Comparison of ENCODE assay signal across 1 cellular context in the genomic region with DNA sequence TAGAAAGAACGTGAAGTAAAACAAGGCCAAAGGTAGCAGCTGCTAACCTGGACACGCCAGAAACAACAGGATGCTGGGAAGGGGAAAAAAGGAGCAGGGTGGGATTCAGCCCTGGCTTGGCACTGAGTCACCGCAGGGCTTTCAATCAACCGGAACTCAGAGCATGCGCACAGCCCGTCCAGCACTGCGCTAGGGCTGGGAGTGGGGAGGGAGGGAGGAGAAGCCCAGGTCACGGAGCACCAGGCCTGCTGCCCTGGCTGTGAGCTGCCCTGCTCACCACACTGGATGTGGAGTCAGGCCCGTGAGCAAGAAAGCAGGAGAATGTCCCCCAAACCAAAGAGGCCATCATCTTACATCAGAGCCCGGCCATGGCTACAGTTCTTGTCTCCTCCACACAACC.
TF ChIP-seq lines count a peak whose summit lies in the region.

No MANE protein-coding gene starts in this region.

TF ChIP-seq in GM23338, 12 proteins besides CTCF, POLR2A, EP300 and RAD21 (continued from another document):
- TF ChIP-seq EZH2 (IDR thresholded peaks at IDR 0.05; ENCODE audit: low read depth, unreplicated experiment) (no peak), CREB1 (CRISPR knock-in tag; IDR thresholded peaks at IDR 0.05; ENCODE audit: low read depth) (no peak), REST (IDR thresholded peaks at IDR 0.05; ENCODE audit: unreplicated experiment) (no peak), JUNB (IDR thresholded peaks at IDR 0.05; ENCODE audit: unreplicated experiment) (no peak), EZH2phosphoT487 (IDR thresholded peaks at IDR 0.05; ENCODE audit: unreplicated experiment) (no peak), ZNF114 (CRISPR knock-in tag; IDR thresholded peaks at IDR 0.05) (no peak)
- TF ChIP-seq, protein P1, sequence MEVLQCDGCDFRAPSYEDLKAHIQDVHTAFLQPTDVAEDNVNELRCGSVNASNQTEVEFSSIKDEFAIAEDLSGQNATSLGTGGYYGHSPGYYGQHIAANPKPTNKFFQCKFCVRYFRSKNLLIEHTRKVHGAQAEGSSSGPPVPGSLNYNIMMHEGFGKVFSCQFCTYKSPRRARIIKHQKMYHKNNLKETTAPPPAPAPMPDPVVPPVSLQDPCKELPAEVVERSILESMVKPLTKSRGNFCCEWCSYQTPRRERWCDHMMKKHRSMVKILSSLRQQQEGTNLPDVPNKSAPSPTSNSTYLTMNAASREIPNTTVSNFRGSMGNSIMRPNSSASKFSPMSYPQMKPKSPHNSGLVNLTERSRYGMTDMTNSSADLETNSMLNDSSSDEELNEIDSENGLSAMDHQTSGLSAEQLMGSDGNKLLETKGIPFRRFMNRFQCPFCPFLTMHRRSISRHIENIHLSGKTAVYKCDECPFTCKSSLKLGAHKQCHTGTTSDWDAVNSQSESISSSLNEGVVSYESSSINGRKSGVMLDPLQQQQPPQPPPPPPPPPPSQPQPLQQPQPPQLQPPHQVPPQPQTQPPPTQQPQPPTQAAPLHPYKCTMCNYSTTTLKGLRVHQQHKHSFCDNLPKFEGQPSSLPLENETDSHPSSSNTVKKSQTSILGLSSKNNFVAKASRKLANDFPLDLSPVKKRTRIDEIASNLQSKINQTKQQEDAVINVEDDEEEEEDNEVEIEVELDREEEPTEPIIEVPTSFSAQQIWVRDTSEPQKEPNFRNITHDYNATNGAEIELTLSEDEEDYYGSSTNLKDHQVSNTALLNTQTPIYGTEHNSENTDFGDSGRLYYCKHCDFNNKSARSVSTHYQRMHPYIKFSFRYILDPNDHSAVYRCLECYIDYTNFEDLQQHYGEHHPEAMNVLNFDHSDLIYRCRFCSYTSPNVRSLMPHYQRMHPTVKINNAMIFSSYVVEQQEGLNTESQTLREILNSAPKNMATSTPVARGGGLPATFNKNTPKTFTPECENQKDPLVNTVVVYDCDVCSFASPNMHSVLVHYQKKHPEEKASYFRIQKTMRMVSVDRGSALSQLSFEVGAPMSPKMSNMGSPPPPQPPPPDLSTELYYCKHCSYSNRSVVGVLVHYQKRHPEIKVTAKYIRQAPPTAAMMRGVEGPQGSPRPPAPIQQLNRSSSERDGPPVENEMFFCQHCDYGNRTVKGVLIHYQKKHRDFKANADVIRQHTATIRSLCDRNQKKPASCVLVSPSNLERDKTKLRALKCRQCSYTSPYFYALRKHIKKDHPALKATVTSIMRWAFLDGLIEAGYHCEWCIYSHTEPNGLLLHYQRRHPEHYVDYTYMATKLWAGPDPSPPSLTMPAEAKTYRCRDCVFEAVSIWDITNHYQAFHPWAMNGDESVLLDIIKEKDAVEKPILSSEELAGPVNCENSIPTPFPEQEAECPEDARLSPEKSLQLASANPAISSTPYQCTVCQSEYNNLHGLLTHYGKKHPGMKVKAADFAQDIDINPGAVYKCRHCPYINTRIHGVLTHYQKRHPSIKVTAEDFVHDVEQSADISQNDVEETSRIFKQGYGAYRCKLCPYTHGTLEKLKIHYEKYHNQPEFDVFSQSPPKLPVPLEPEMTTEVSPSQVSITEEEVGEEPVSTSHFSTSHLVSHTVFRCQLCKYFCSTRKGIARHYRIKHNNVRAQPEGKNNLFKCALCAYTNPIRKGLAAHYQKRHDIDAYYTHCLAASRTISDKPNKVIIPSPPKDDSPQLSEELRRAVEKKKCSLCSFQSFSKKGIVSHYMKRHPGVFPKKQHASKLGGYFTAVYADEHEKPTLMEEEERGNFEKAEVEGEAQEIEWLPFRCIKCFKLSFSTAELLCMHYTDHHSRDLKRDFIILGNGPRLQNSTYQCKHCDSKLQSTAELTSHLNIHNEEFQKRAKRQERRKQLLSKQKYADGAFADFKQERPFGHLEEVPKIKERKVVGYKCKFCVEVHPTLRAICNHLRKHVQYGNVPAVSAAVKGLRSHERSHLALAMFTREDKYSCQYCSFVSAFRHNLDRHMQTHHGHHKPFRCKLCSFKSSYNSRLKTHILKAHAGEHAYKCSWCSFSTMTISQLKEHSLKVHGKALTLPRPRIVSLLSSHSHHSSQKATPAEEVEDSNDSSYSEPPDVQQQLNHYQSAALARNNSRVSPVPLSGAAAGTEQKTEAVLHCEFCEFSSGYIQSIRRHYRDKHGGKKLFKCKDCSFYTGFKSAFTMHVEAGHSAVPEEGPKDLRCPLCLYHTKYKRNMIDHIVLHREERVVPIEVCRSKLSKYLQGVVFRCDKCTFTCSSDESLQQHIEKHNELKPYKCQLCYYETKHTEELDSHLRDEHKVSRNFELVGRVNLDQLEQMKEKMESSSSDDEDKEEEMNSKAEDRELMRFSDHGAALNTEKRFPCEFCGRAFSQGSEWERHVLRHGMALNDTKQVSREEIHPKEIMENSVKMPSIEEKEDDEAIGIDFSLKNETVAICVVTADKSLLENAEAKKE (CRISPR knock-in tag; IDR thresholded peaks at IDR 0.05): no peak
